ENCODE assay signal across 11 cellular contexts in the genomic region with DNA sequence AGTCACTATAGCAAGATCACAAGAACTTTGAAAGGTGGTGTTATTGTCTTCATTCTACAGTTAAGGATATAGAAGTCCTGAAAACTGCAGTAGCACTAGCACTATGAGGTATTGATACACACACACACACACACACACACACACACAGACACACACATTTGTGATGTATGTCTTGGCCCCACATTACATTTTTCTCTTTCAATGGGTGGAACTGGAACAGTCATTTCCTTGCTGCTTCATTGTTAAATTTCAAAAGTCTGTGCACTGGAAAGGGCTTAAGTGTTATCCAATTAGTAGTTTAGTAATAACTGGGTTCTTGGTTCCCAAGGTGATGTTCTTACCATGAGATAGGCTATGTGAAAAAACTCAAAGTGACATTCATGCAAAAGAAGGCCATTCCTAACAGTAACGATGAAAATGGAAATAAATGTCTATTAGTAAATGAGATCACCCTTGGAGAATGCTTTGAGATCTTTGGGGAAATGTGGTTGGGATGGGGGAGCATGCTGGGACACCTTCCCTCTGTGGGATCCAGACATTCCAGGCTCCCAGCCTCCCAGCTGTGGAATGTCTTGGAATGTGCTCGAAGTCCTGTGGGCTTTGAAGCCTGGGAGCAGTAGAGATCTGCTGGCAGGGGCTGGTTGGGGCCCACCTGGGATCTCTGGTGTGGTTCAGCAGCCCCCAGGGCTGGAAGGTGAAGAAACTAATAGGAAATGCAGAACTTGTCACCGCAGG. TPM values are rescaled to one million over a fixed set of nuclear protein-coding genes. Genes with fewer than 3 reads are reported as not detected.
A peak's percentile ranks its signal among the peaks of the same experiment; 100 is the strongest.
DNase-seq lines count a peak whose midpoint lies in the region; ATAC-seq and TF ChIP-seq lines count a peak whose summit lies in the region.
"Had no signal": no experiment of that assay in that cellular context is flagged by ENCODE, and none has a peak within 500 bp of the region (broad histone marks: within the 10 kb centered on the region; RNA-seq: fewer than 3 reads in every experiment).

No MANE protein-coding gene starts in this region.

- no peaks in the 10 kb centered on the region for H3K36me3 Mint-ChIP-seq in activated CD4-positive, alpha-beta T cell treated with anti-CD3 and anti-CD28 coated beads, Interleukin-2, amount 10 ng/mL, durations not matched to agents 7 days and 5 days (ENCODE audit: low read depth)
- H3K36me3 Mint-ChIP-seq: stimulated activated naive B cell treated with anti-CD40 and anti-IgM and Interleukin-4, amounts not matched to agents 10 μg/mL and 1 μg/mL and 100 μg/mL, for 72 hours had no signal

- H3K27ac Mint-ChIP-seq in activated CD4-positive, alpha-beta T cell treated with anti-CD3 and anti-CD28 coated beads, Interleukin-2, amount 10 ng/mL, durations not matched to agents 7 days and 5 days: no peak overlapping the region
- H3K27ac Mint-ChIP-seq: activated CD4-positive, alpha-beta memory T cell treated with anti-CD3 and anti-CD28 coated beads, Interleukin-2, amount 10 ng/mL, durations not matched to agents 7 days and 5 days; stimulated activated naive B cell treated with anti-CD40 and anti-IgM and Interleukin-4, amounts not matched to agents 10 μg/mL and 1 μg/mL and 100 μg/mL, for 72 hours had no signal

- ATAC-seq in HG02970 (IDR thresholded peaks at IDR 0.05; ENCODE audit: low FRiP score, unreplicated experiment): no peak
- ATAC-seq in HG03378 (IDR thresholded peaks at IDR 0.05; ENCODE audit: unreplicated experiment): no peak
- ATAC-seq in GM18907 (IDR thresholded peaks at IDR 0.05; ENCODE audit: unreplicated experiment): no peak
- ATAC-seq: stimulated activated naive B cell treated with anti-CD40 and anti-IgM and Interleukin-4, amounts not matched to agents 10 μg/mL and 1 μg/mL and 100 μg/mL, for 72 hours had no signal

- POLR2A ChIA-PET in activated CD4-positive, alpha-beta T cell treated with anti-CD3 and anti-CD28 coated beads, Interleukin-2, amount 10 ng/mL, durations not matched to agents 7 days and 5 days (lab: Charles Lee): no interaction called here

- H3K4me1 Mint-ChIP-seq in activated CD4-positive, alpha-beta T cell treated with anti-CD3 and anti-CD28 coated beads, Interleukin-2, amount 10 ng/mL, durations not matched to agents 7 days and 5 days: peaks cover 14% of the 10 kb centered on the region

- intact Hi-C loops in thyroid gland (cut with DNase I): no loop called here

- WGBS in HUES64: 40% methylated on average over 3 of the region's 3 CpGs
- WGBS in thyroid gland, 2 donors: 60 to 76% methylated on average over 3 of the region's 3 CpGs

- DNase-seq in dermis microvascular lymphatic vessel endothelial cell (ENCODE audit: low read depth in 2 of 2) (peak; percentile 22 to 86), thyroid gland (no peak)
- no peak for DNase-seq in activated CD4-positive, alpha-beta T cell treated with anti-CD3 and anti-CD28 coated beads, Interleukin-2, amount 10 ng/mL, durations not matched to agents 7 days and 5 days
- DNase-seq: activated CD4-positive, alpha-beta memory T cell treated with anti-CD3 and anti-CD28 coated beads, Interleukin-2, amount 10 ng/mL, durations not matched to agents 7 days and 5 days; stimulated activated naive B cell treated with anti-CD40 and anti-IgM and Interleukin-4, amounts not matched to agents 10 μg/mL and 1 μg/mL and 100 μg/mL, for 72 hours had no signal

- H3K27ac ChIP-seq in HUES64 (ENCODE audit: low read depth, low read length) (peak overlapping the region; percentile 68), layer of hippocampus (ENCODE audit: low read depth, low read length) (peak overlapping the region; percentile 21), thyroid gland (peak overlapping the region in 2 of 3 donors; percentile 22 to 68)

- H3K4me3 ChIP-seq in HUES64 (ENCODE audit: low read length) (no peak overlapping the region), thyroid gland (replicated peaks in 1 of 3) (no peak overlapping the region)
- H3K4me3 ChIP-seq: HAP-1 had no signal

- CTCF ChIA-PET in activated CD4-positive, alpha-beta T cell treated with anti-CD3 and anti-CD28 coated beads, Interleukin-2, amount 10 ng/mL, durations not matched to agents 7 days and 5 days (lab: Charles Lee): interaction anchor here (1.8 kb wide), 1 partner anchor 15 kb away, joined by 6 read pairs; no protein-coding TSS in a partner anchor

- no peaks in the 10 kb centered on the region for H3K9me3 Mint-ChIP-seq in activated CD4-positive, alpha-beta T cell treated with anti-CD3 and anti-CD28 coated beads, Interleukin-2, amount 10 ng/mL, durations not matched to agents 7 days and 5 days
- H3K9me3 Mint-ChIP-seq: stimulated activated naive B cell treated with anti-CD40 and anti-IgM and Interleukin-4, amounts not matched to agents 10 μg/mL and 1 μg/mL and 100 μg/mL, for 72 hours had no signal

- no peaks in the 10 kb centered on the region for H3K36me3 ChIP-seq in HUES64 (ENCODE audit: insufficient read depth, low read length)
- no peaks in the 10 kb centered on the region for H3K36me3 ChIP-seq in thyroid gland
- H3K36me3 ChIP-seq: HAP-1 had no signal

- no peak overlapping the region for H3K4me3 Mint-ChIP-seq in activated CD4-positive, alpha-beta T cell treated with anti-CD3 and anti-CD28 coated beads, Interleukin-2, amount 10 ng/mL, durations not matched to agents 7 days and 5 days
- H3K4me3 Mint-ChIP-seq: activated CD4-positive, alpha-beta memory T cell treated with anti-CD3 and anti-CD28 coated beads, Interleukin-2, amount 10 ng/mL, durations not matched to agents 7 days and 5 days; stimulated activated naive B cell treated with anti-CD40 and anti-IgM and Interleukin-4, amounts not matched to agents 10 μg/mL and 1 μg/mL and 100 μg/mL, for 72 hours had no signal

- H3K9me3 ChIP-seq in HUES64 (ENCODE audit: insufficient read depth, low read depth, low read length): no peaks in the 10 kb centered on the region
- H3K9me3 ChIP-seq in thyroid gland: no peaks in the 10 kb centered on the region
- H3K9me3 ChIP-seq: HAP-1 had no signal

- no peak overlapping the region for H3K9ac ChIP-seq in HUES64 (ENCODE audit: low read depth, low read length)

- peaks cover 44% of the 10 kb centered on the region for H3K4me1 ChIP-seq in HUES64 (ENCODE audit: insufficient read depth, low read length)
- no peaks in the 10 kb centered on the region for H3K4me1 ChIP-seq in thyroid gland

- H3K27me3 ChIP-seq in HUES64 (ENCODE audit: insufficient read depth, low read length): no peaks in the 10 kb centered on the region
- H3K27me3 ChIP-seq in layer of hippocampus (ENCODE audit: control insufficient read depth, insufficient read depth, low read length): no peaks in the 10 kb centered on the region
- H3K27me3 ChIP-seq in thyroid gland: no peaks in the 10 kb centered on the region

- TF ChIP-seq POLR2A in thyroid gland (IDR thresholded peaks at IDR 0.05): no peak

- H3K27me3 Mint-ChIP-seq in activated CD4-positive, alpha-beta T cell treated with anti-CD3 and anti-CD28 coated beads, Interleukin-2, amount 10 ng/mL, durations not matched to agents 7 days and 5 days: no peaks in the 10 kb centered on the region
- H3K27me3 Mint-ChIP-seq: activated CD4-positive, alpha-beta memory T cell treated with anti-CD3 and anti-CD28 coated beads, Interleukin-2, amount 10 ng/mL, durations not matched to agents 7 days and 5 days had no signal

- no peak for TF ChIP-seq CTCF in thyroid gland (IDR thresholded peaks at IDR 0.05)

RNA-seq across cellular contexts. Expression of a gene that starts 37.4 kb away (rescaled TPM):
- polyA plus RNA-seq in HUES64 (2013, experiment 1 of 2): 122 TPM
- 141 TPM for polyA plus RNA-seq in HUES64 (2013, experiment 2 of 2)
- total RNA-seq in dermis microvascular lymphatic vessel endothelial cell (229 and 313 TPM in 2 replicates), thyroid gland (100 to 1,000 TPM; 141 to 223 (median 169) TPM)
- under 1 TPM; 0.10 to 0.17 TPM for total RNA-seq in activated CD4-positive, alpha-beta T cell treated with anti-CD3 and anti-CD28 coated beads, Interleukin-2, amount 10 ng/mL, durations not matched to agents 7 days and 5 days

Comparison
In these comparisons a context has a peak if more than half of its experiments do, and no peak if none do; other contexts are left out.
1. DNase-seq: peak in dermis microvascular lymphatic vessel endothelial cell (2 of 2); none in thyroid gland (0 of 2) and activated CD4-positive, alpha-beta T cell treated with anti-CD3 and anti-CD28 coated beads, Interleukin-2, amount 10 ng/mL, durations not matched to agents 7 days and 5 days (single experiment).
2. RNA of a gene that starts 37.4 kb away (total RNA-seq): 229 to 313 TPM in dermis microvascular lymphatic vessel endothelial cell and 141 to 223 TPM in thyroid gland; 0.10 to 0.17 TPM in activated CD4-positive, alpha-beta T cell treated with anti-CD3 and anti-CD28 coated beads, Interleukin-2, amount 10 ng/mL, durations not matched to agents 7 days and 5 days; every median in the first group is over 100 times any median in the second.
3. Peak in every context shown above with its lines, with median percentiles within 50 percentile points of each other: H3K27ac ChIP-seq.